32 cellular contexts compared by ENCODE assay signal in the genomic region with DNA sequence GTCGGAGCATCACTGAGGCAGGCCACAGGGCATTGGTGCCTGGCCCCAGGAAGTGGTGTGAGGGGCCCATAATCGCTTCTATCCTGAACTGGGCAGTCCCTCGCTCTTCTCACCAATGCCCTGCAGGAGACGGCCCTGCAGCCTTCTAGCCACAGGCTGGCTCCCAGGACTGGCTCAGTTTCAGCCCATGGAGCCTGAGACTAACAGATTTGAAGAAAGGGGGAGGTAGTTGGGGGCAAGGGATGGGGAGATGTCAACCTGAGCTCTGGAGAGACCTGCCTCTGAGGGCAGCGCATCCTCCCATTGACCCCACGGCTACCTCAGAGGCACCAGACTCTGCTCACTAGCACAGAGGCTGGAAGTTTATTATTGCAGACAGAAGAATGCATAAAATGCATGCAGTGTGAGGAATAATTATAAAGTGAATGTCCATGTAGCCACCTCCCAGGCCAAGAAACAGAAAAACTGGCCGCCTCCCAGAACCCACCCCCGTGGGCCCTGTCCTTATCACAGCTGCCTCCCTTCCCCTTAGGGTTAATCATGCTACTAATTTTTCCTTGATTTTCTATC. TPM values are rescaled to one million over a fixed set of nuclear protein-coding genes. Genes with fewer than 3 reads are reported as not detected.
A peak's percentile ranks its signal among the peaks of the same experiment; 100 is the strongest.
DNase-seq lines count a peak whose midpoint lies in the region; ATAC-seq and TF ChIP-seq lines count a peak whose summit lies in the region.
"Had no signal": no experiment of that assay in that cellular context is flagged by ENCODE, and none has a peak within 500 bp of the region (broad histone marks: within the 10 kb centered on the region; RNA-seq: fewer than 3 reads in every experiment).

No MANE protein-coding gene starts in this region.

- H3K36me3 ChIP-seq in left ventricle myocardium inferior (no peaks in the 10 kb centered on the region), lower lobe of right lung (no peaks in the 10 kb centered on the region), stomach smooth muscle (ENCODE audit: control insufficient read depth in 2 of 2, insufficient read depth in 2 of 2, low read length in 2 of 2) (no peaks in the 10 kb centered on the region), upper lobe of right lung (no peaks in the 10 kb centered on the region)
- H3K36me3 ChIP-seq: SJSA1, uterus had no signal

- H3K9me3 Mint-ChIP-seq in central memory CD8-positive, alpha-beta T cell: no peaks in the 10 kb centered on the region
- H3K9me3 Mint-ChIP-seq: activated B cell treated with CpG ODN at 0.5 μM for 24 hours; stimulated activated memory B cell treated with anti-CD40 and anti-IgM and Interleukin-4, amounts not matched to agents 10 μg/mL and 1 μg/mL and 100 μg/mL, for 72 hours; T-cell had no signal

- TF ChIP-seq CTCF in left ventricle myocardium inferior (IDR thresholded peaks at IDR 0.05; ENCODE audit: borderline replicate concordance): no peak
- TF ChIP-seq CTCF in lower lobe of right lung (IDR thresholded peaks at IDR 0.05): no peak
- no peak for TF ChIP-seq CTCF in upper lobe of right lung (IDR thresholded peaks at IDR 0.05)

- H3K4me3 Mint-ChIP-seq in central memory CD8-positive, alpha-beta T cell: no peak overlapping the region
- H3K4me3 Mint-ChIP-seq: activated B cell treated with CpG ODN at 0.5 μM for 24 hours; CD4-positive, CD25-positive, alpha-beta regulatory T cell; stimulated activated memory B cell treated with anti-CD40 and anti-IgM and Interleukin-4, amounts not matched to agents 10 μg/mL and 1 μg/mL and 100 μg/mL, for 72 hours; T-cell had no signal

- no peak overlapping the region for H3K4me3 ChIP-seq in left ventricle myocardium inferior
- H3K4me3 ChIP-seq in lower lobe of right lung: no peak overlapping the region
- H3K4me3 ChIP-seq in stomach smooth muscle (ENCODE audit: low read length in 2 of 2): no peak overlapping the region
- no peak overlapping the region for H3K4me3 ChIP-seq in upper lobe of right lung
- H3K4me3 ChIP-seq: body of pancreas, dorsolateral prefrontal cortex, GM23248, hepatocyte, SJSA1, testis, uterus had no signal

- peaks cover 6% of the 10 kb centered on the region for H3K4me1 Mint-ChIP-seq in central memory CD8-positive, alpha-beta T cell
- H3K4me1 Mint-ChIP-seq: activated B cell treated with CpG ODN at 0.5 μM for 24 hours; CD4-positive, CD25-positive, alpha-beta regulatory T cell; stimulated activated memory B cell treated with anti-CD40 and anti-IgM and Interleukin-4, amounts not matched to agents 10 μg/mL and 1 μg/mL and 100 μg/mL, for 72 hours; T-cell had no signal

- H3K27me3 Mint-ChIP-seq in central memory CD8-positive, alpha-beta T cell: no peaks in the 10 kb centered on the region
- H3K27me3 Mint-ChIP-seq: activated B cell treated with CpG ODN at 0.5 μM for 24 hours; CD4-positive, CD25-positive, alpha-beta regulatory T cell; T-cell had no signal

- H3K36me3 Mint-ChIP-seq in central memory CD8-positive, alpha-beta T cell (ENCODE audit: insufficient read depth): no peaks in the 10 kb centered on the region
- H3K36me3 Mint-ChIP-seq: CD4-positive, CD25-positive, alpha-beta regulatory T cell; stimulated activated memory B cell treated with anti-CD40 and anti-IgM and Interleukin-4, amounts not matched to agents 10 μg/mL and 1 μg/mL and 100 μg/mL, for 72 hours; T-cell had no signal

- H3K9ac ChIP-seq in stomach smooth muscle (ENCODE audit: low read length in 2 of 2): peak overlapping the region in 1 of 2 donors; percentile 5
- H3K9ac ChIP-seq: GM23248 had no signal

- DNase-seq in left ventricle myocardium inferior (no peak), Right ventricle myocardium inferior (ENCODE audit: missing footprints) (no peak), lower lobe of right lung (no peak), NCI-H82 (lab: John Stamatoyannopoulos, UW) (no peak), upper lobe of right lung (no peak), UCSD-AML1 (lab: John Stamatoyannopoulos, UW; ENCODE audit: unreplicated experiment) (no peak)
- no peak for DNase-seq in central memory CD8-positive, alpha-beta T cell (ENCODE audit: low spot score in 2 of 2)
- DNase-seq: 8988T; activated B cell treated with CpG ODN at 0.5 μM for 24 hours; activated CD4-positive, alpha-beta T cell treated with anti-CD3 and anti-CD28 coated beads, Interleukin-2, amount 50 U/mL, for 48 hours; activated naive CD4-positive, alpha-beta T cell treated with Interleukin-2 at 50 U/mL for 16 hours; activated T-cell treated with anti-CD3 and anti-CD28 coated beads, Interleukin-2, amount 50 U/mL, for 48 hours; body of pancreas; Calu3; CD4-positive, CD25-positive, alpha-beta regulatory T cell; cerebellar nuclear complex; DMS79 treated with DMSO at 0.1 percent for 48 hours; Kasumi-1; left cardiac atrium; mesenchymal stem cell; NCI-H1436; NCI-H345; T-cell; testis; uterus had no signal

- intact Hi-C loops in left ventricle myocardium inferior (cut with micrococcal nuclease): no loop called here
- intact Hi-C loops in Right ventricle myocardium inferior (cut with DNase I): no loop called here
- intact Hi-C loops in lower lobe of right lung (cut with DNase I): no loop called here
- intact Hi-C loops in upper lobe of right lung (cut with DNase I): no loop called here

- ATAC-seq in Right ventricle myocardium inferior (no peak), lower lobe of right lung (no peak), upper lobe of right lung (no peak)
- ATAC-seq in central memory CD8-positive, alpha-beta T cell (replicated peaks; ENCODE audit: extremely low read depth, poor library complexity, severe bottlenecking): no peak
- ATAC-seq: body of pancreas, T-cell had no signal

- peak overlapping the region; percentile 74 for H3K27ac Mint-ChIP-seq in central memory CD8-positive, alpha-beta T cell (ENCODE audit: low read depth)
- H3K27ac Mint-ChIP-seq: activated B cell treated with CpG ODN at 0.5 μM for 24 hours; CD4-positive, CD25-positive, alpha-beta regulatory T cell; stimulated activated memory B cell treated with anti-CD40 and anti-IgM and Interleukin-4, amounts not matched to agents 10 μg/mL and 1 μg/mL and 100 μg/mL, for 72 hours; T-cell had no signal

- peak overlapping the region; percentile 85 for H3K27ac ChIP-seq in left ventricle myocardium inferior (replicated peaks)
- peak overlapping the region; percentile 77 for H3K27ac ChIP-seq in lower lobe of right lung
- H3K27ac ChIP-seq in stomach smooth muscle (ENCODE audit: low read length): peak overlapping the region; percentile 81
- H3K27ac ChIP-seq in upper lobe of right lung: no peak overlapping the region
- H3K27ac ChIP-seq: body of pancreas, GM23248, hepatocyte, SJSA1, testis, uterus had no signal

- H3K4me1 ChIP-seq in left ventricle myocardium inferior (peaks cover 29% of the 10 kb centered on the region), lower lobe of right lung (peaks cover 16% of the 10 kb centered on the region), stomach smooth muscle (ENCODE audit: control insufficient read depth, insufficient read depth, low read length) (peaks cover 42% of the 10 kb centered on the region), upper lobe of right lung (peaks cover 6% of the 10 kb centered on the region)
- H3K4me1 ChIP-seq: body of pancreas, uterus had no signal

- H3K27me3 ChIP-seq in left ventricle myocardium inferior (ENCODE audit: low read depth) (no peaks in the 10 kb centered on the region), lower lobe of right lung (ENCODE audit: low read depth) (no peaks in the 10 kb centered on the region), stomach smooth muscle (ENCODE audit: control insufficient read depth in 1 of 2, insufficient read depth in 2 of 2, low read length in 2 of 2) (no peaks in the 10 kb centered on the region), upper lobe of right lung (no peaks in the 10 kb centered on the region)
- H3K27me3 ChIP-seq: body of pancreas, dorsolateral prefrontal cortex, hepatocyte, SJSA1, testis, uterus had no signal

- H3K9me3 ChIP-seq in left ventricle myocardium inferior (replicated peaks) (no peaks in the 10 kb centered on the region), lower lobe of right lung (no peaks in the 10 kb centered on the region), stomach smooth muscle (ENCODE audit: control insufficient read depth in 2 of 2, low read length in 2 of 2) (no peaks in the 10 kb centered on the region), upper lobe of right lung (no peaks in the 10 kb centered on the region)
- H3K9me3 ChIP-seq: body of pancreas, SJSA1, testis, uterus had no signal

RNA-seq across cellular contexts. Expression of gene TOGARAM2, which starts 1.4 kb away (rescaled TPM):
- 51.9 TPM for total RNA-seq in left ventricle myocardium inferior
- total RNA-seq in Right ventricle myocardium inferior: 38.0 TPM
- 15.4 TPM for total RNA-seq in lower lobe of right lung
- total RNA-seq in upper lobe of right lung: 0.72 TPM
- total RNA-seq: activated B cell treated with CpG ODN at 0.5 μM for 24 hours, GM23248, pulmonary artery endothelial cell had no signal
